ENCODE assay signal across 8 cellular contexts in the genomic region with DNA sequence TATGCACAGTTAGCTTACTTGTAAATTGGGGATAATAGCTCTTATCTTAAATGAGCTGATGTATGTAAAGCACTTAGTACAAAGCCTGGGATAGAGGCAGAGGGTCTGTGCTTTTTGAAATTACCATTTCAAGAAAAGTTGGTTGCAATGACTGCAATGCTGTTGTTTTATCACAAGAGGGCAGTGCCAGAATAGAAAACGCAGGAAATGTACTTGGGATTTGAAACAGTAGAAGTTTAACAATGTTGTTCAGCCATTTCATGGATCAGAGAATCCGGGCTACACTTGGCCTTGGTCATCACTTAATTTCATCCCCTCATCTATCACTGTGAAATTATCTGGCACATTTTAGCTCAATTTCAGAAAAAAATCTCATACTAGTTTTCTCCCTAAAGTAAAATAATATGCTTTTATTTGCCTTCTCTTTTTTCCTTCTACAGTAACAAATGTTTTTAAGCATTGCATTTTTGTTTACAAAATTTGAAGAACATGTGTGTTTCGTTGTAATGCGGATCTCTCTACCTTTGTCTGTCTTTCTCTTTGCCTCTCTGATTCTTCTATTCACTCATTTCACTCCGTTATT.
DNase-seq lines count a peak whose midpoint lies in the region; ATAC-seq and TF ChIP-seq lines count a peak whose summit lies in the region.

No MANE protein-coding gene starts in this region.

- peaks cover 8% of the 10 kb centered on the region for H3K4me1 Mint-ChIP-seq in CD4-positive, alpha-beta T cell (ENCODE audit: low read depth)
- H3K4me1 Mint-ChIP-seq in HFFc6 (ENCODE audit: low read depth) = peaks cover 16% of the 10 kb centered on the region

- H3K36me3 ChIP-seq in left lung = no peaks in the 10 kb centered on the region

- no peaks in the 10 kb centered on the region for H3K36me3 Mint-ChIP-seq in CD4-positive, alpha-beta T cell (ENCODE audit: low read depth)
- peaks cover 28% of the 10 kb centered on the region for H3K36me3 Mint-ChIP-seq in HFFc6 (ENCODE audit: low read depth)

- CTCF ChIA-PET in CD4-positive, alpha-beta T cell (lab: Charles Lee) = interaction anchor here (1.0 kb wide), 1 partner anchor 10 kb away, joined by 3 read pairs; no protein-coding TSS in a partner anchor

- ATAC-seq in CD4-positive, alpha-beta T cell (ENCODE audit: poor library complexity) = no peak
- ATAC-seq in left lung (peak; percentile 82), HG03442 (IDR thresholded peaks at IDR 0.05; ENCODE audit: unreplicated experiment) (no peak), HG03159 (IDR thresholded peaks at IDR 0.05; ENCODE audit: unreplicated experiment) (no peak)

- peaks cover 2% of the 10 kb centered on the region for H3K9me3 Mint-ChIP-seq in CD4-positive, alpha-beta T cell
- H3K9me3 Mint-ChIP-seq in HFFc6 = peaks cover 28% of the 10 kb centered on the region

- H3K9me3 ChIP-seq in CD4-positive, alpha-beta T cell (ENCODE audit: control insufficient read depth, low read length) = peaks cover 4% of the 10 kb centered on the region
- peaks cover 0 to 10% of the 10 kb centered on the region in 2 donors for H3K9me3 ChIP-seq in left lung

- H3K27ac Mint-ChIP-seq in CD4-positive, alpha-beta T cell = no peak overlapping the region
- no peak overlapping the region for H3K27ac Mint-ChIP-seq in HFFc6

- DNase-seq in CD4-positive, alpha-beta T cell = no peak
- peak; percentile 45 for DNase-seq in HFFc6
- DNase-seq in NCI-H82 treated with DMSO at 0.1 percent for 48 hours (lab: John Stamatoyannopoulos, UW; ENCODE audit: unreplicated experiment) = peak; percentile 77
- DNase-seq in central memory CD4-positive, alpha-beta T cell = peak; percentile 1
- DNase-seq in left lung = no peak
- no peak for DNase-seq in stimulated activated CD8-positive, alpha-beta memory T cell treated with anti-CD3 and anti-CD28 coated beads, Interleukin-4, amount 100 ng/mL, for 48 hours

- H3K27ac ChIP-seq in CD4-positive, alpha-beta T cell (ENCODE audit: low read depth, low read length) = no peak overlapping the region
- H3K27ac ChIP-seq in left lung = no peak overlapping the region

- H3K4me1 ChIP-seq in left lung = no peaks in the 10 kb centered on the region

- POLR2A ChIA-PET in CD4-positive, alpha-beta T cell (lab: Charles Lee) = no interaction called here

- TF ChIP-seq CTCF in CD4-positive, alpha-beta T cell (IDR thresholded peaks at IDR 0.05) = peak; percentile 84
- TF ChIP-seq CTCF in HFFc6 (IDR thresholded peaks at IDR 0.05) (peak; percentile 96), left lung (IDR thresholded peaks at IDR 0.05) (peak; percentile 70 to 81)

- no peak overlapping the region for H3K4me3 Mint-ChIP-seq in CD4-positive, alpha-beta T cell
- H3K4me3 Mint-ChIP-seq in HFFc6 = no peak overlapping the region

- intact Hi-C loops in CD4-positive, alpha-beta T cell (cut with DNase I, micrococcal nuclease) = loop anchor here (1.0 to 2.0 kb wide), 4 partner anchors 125 to 404 kb away; no protein-coding TSS in a partner anchor
- intact Hi-C loops in left lung (cut with DNase I) = loop anchor here in 1 of 2 donors (10.0 kb wide), 1 partner anchor 218 kb away; no protein-coding TSS in a partner anchor

- no peaks in the 10 kb centered on the region for H3K27me3 ChIP-seq in CD4-positive, alpha-beta T cell (ENCODE audit: control insufficient read depth, insufficient read depth, low read length)
- peaks cover 0 to 2% of the 10 kb centered on the region in 2 donors for H3K27me3 ChIP-seq in left lung

- H3K27me3 Mint-ChIP-seq in CD4-positive, alpha-beta T cell = peaks cover 5% of the 10 kb centered on the region
- H3K27me3 Mint-ChIP-seq in HFFc6 (ENCODE audit: insufficient read depth) = peaks cover 4% of the 10 kb centered on the region

- no peak overlapping the region for H3K4me3 ChIP-seq in left lung

Comparison
In these comparisons a context has a peak if more than half of its experiments do, and no peak if none do; other contexts are left out.
1. DNase-seq: peak in HFFc6 (single experiment), NCI-H82 treated with DMSO at 0.1 percent for 48 hours (single experiment) and central memory CD4-positive, alpha-beta T cell (single experiment); none in CD4-positive, alpha-beta T cell (0 of 10), left lung (0 of 2) and stimulated activated CD8-positive, alpha-beta memory T cell treated with anti-CD3 and anti-CD28 coated beads, Interleukin-4, amount 100 ng/mL, for 48 hours (single experiment).
2. Peak in every context shown above with its lines, with median percentiles within 50 percentile points of each other: CTCF ChIP-seq.